8 cellular contexts compared by ENCODE assay signal in genomic region chr19:7943444-7944176, GRCh38. TPM values are rescaled to one million over a fixed set of nuclear protein-coding genes. Genes with fewer than 3 reads are reported as not detected.
DNase-seq lines count a peak whose midpoint lies in the region; ATAC-seq and TF ChIP-seq lines count a peak whose summit lies in the region.

TSS of gene TIMM44 (minus strand) at chr19:7943666. CDS start at chr19:7943651, 15 bp downstream.

- H3K36me3 ChIP-seq in GM06990 (ENCODE audit: control insufficient read depth, insufficient read depth, low read length) (peaks cover 4% of the 10 kb centered on the region), suprapubic skin (peaks cover 25% of the 10 kb centered on the region)

- no peaks in the 10 kb centered on the region for H3K27me3 ChIP-seq in GM06990 (replicated peaks; ENCODE audit: control insufficient read depth, insufficient read depth, low read length)
- H3K27me3 ChIP-seq in suprapubic skin, result no peaks in the 10 kb centered on the region

- H3K27ac ChIP-seq in suprapubic skin, result peak within 1 kb of the TSS; percentile 95

- H3K9me3 ChIP-seq in suprapubic skin, result no peaks in the 10 kb centered on the region

- H3K4me1 ChIP-seq in suprapubic skin, result peaks cover 24% of the 10 kb centered on the region

- no peak for TF ChIP-seq CTCF in GM06990 (IDR thresholded peaks at IDR 0.05; ENCODE audit: insufficient read depth, low read length, poor library complexity, severe bottlenecking)
- no peak for TF ChIP-seq CTCF in suprapubic skin (IDR thresholded peaks at IDR 0.05)

- peaks cover 35% of the 10 kb centered on the region for H3K4me1 Mint-ChIP-seq in activated naive CD4-positive, alpha-beta T cell treated with anti-CD3 and anti-CD28 coated beads, Interleukin-2, amount 50 U/mL, for 24 hours

- DNase-seq in GM06990 (ENCODE audit: extremely low read depth, insufficient read length) (peak; percentile 98), NCI-H1092 (lab: John Stamatoyannopoulos, UW) (peak; percentile 99), globus pallidus (ENCODE audit: low spot score) (peak; percentile 100), nucleus accumbens (lab: John Stamatoyannopoulos, UW) (peak; percentile 87 to 100 (median 99)), suprapubic skin (ENCODE audit: low spot score in 2 of 2) (peak; percentile 100)

- no peaks in the 10 kb centered on the region for H3K9me3 Mint-ChIP-seq in activated naive CD4-positive, alpha-beta T cell treated with anti-CD3 and anti-CD28 coated beads, Interleukin-2, amount 50 U/mL, for 24 hours

- peaks cover 11% of the 10 kb centered on the region for H3K36me3 Mint-ChIP-seq in activated naive CD4-positive, alpha-beta T cell treated with anti-CD3 and anti-CD28 coated beads, Interleukin-2, amount 50 U/mL, for 24 hours

- ATAC-seq in HG02588 (IDR thresholded peaks at IDR 0.05; ENCODE audit: unreplicated experiment) (peak; percentile 91), SK-N-SH treated with all-trans-retinoic acid at 6 μM for 48 hours (peak; percentile 99)

- WGBS in suprapubic skin, result under 1% methylated on average over 39 of the region's 56 CpGs

- H3K4me3 Mint-ChIP-seq in activated naive CD4-positive, alpha-beta T cell treated with anti-CD3 and anti-CD28 coated beads, Interleukin-2, amount 50 U/mL, for 24 hours, result peak within 1 kb of the TSS; percentile 99

- peak; percentile 76 to 78 for TF ChIP-seq POLR2A in suprapubic skin (IDR thresholded peaks at IDR 0.05)

- H3K27me3 Mint-ChIP-seq in activated naive CD4-positive, alpha-beta T cell treated with anti-CD3 and anti-CD28 coated beads, Interleukin-2, amount 50 U/mL, for 24 hours, result no peaks in the 10 kb centered on the region

- H3K4me3 ChIP-seq in GM06990 (replicated peaks; ENCODE audit: low read depth, low read length) (peak within 1 kb of the TSS; percentile 85), suprapubic skin (peak within 1 kb of the TSS; percentile 81)

- no peak for TF ChIP-seq EP300 in suprapubic skin (IDR thresholded peaks at IDR 0.05)

- peak within 1 kb of the TSS; percentile 98 for H3K27ac Mint-ChIP-seq in activated naive CD4-positive, alpha-beta T cell treated with anti-CD3 and anti-CD28 coated beads, Interleukin-2, amount 50 U/mL, for 24 hours

TF ChIP-seq in SK-N-SH treated with all-trans-retinoic acid at 6 μM for 48 hours, 23 proteins besides CTCF, POLR2A, EP300 and RAD21:
- TF ChIP-seq PATZ1 (CRISPR knock-in tag; IDR thresholded peaks at IDR 0.05; ENCODE audit: borderline replicate concordance) (no peak), TCF4 (CRISPR knock-in tag; IDR thresholded peaks at IDR 0.05; ENCODE audit: borderline replicate concordance) (no peak), RARB (CRISPR knock-in tag; IDR thresholded peaks at IDR 0.05) (no peak), SNAI2 (CRISPR knock-in tag; IDR thresholded peaks at IDR 0.05) (no peak), POU6F1 (CRISPR knock-in tag; IDR thresholded peaks at IDR 0.05; ENCODE audit: borderline replicate concordance, low read depth) (no peak), ZFP30 (CRISPR knock-in tag; IDR thresholded peaks at IDR 0.05) (no peak), TOX (CRISPR knock-in tag; IDR thresholded peaks at IDR 0.05; ENCODE audit: borderline replicate concordance) (no peak), PPARA (CRISPR knock-in tag; IDR thresholded peaks at IDR 0.05; ENCODE audit: borderline replicate concordance) (no peak), ZNF565 (CRISPR knock-in tag; conservative IDR thresholded peaks at IDR 0.05; ENCODE audit: low read depth) (no peak), ISL1 (CRISPR knock-in tag; IDR thresholded peaks at IDR 0.05) (no peak), ARNTL (CRISPR knock-in tag; IDR thresholded peaks at IDR 0.05; ENCODE audit: borderline replicate concordance, low read depth) (no peak), CSDC2 (CRISPR knock-in tag; IDR thresholded peaks at IDR 0.05) (no peak), TSHZ2 (CRISPR knock-in tag; IDR thresholded peaks at IDR 0.05) (no peak), ZNF8 (CRISPR knock-in tag; IDR thresholded peaks at IDR 0.05) (no peak), BACH2 (CRISPR knock-in tag; IDR thresholded peaks at IDR 0.05; ENCODE audit: borderline replicate concordance) (no peak), ESRRG (CRISPR knock-in tag; IDR thresholded peaks at IDR 0.05) (no peak), ZFP3 (CRISPR knock-in tag; IDR thresholded peaks at IDR 0.05) (no peak)
TF ChIP-seq in SK-N-SH treated with all-trans-retinoic acid at 6 μM for 48 hours: peak in this region for 0.

RNA-seq across cellular contexts. Expression of gene TIMM44, which starts in this region (rescaled TPM):
- total RNA-seq in suprapubic skin, result 10 to 100 TPM; 34.6 to 85.1 (median 54.5) TPM

Comparison
In these comparisons a context has a peak if more than half of its experiments do, and no peak if none do; other contexts are left out.
1. Peak in every context shown above with its lines: DNase-seq, ATAC-seq, H3K4me3 ChIP-seq and H3K27ac ChIP-seq.